Comparison of ENCODE assay signal across 20 cellular contexts in genomic region chr9:99287641-99288040, GRCh38.
DNase-seq lines count a peak whose midpoint lies in the region; ATAC-seq, FAIRE-seq and TF ChIP-seq lines count a peak whose summit lies in the region.
"Had no signal": no experiment of that assay in that cellular context is flagged by ENCODE, and none has a peak within 500 bp of the region (broad histone marks: within the 10 kb centered on the region; RNA-seq: fewer than 3 reads in every experiment).

No MANE protein-coding gene starts in this region.

- H3K4me2 ChIP-seq in IMR-90 (ENCODE audit: low read depth, low read length), result no peak overlapping the region
- H3K4me2 ChIP-seq: BLaER1 treated with 17β-estradiol and CSF1 and Interleukin-3, amounts not matched to agents 10 nM and 100 nM had no signal

- intact Hi-C loops in IMR-90 (cut with micrococcal nuclease), result no loop called here
- intact Hi-C loops in esophagus muscularis mucosa (cut with DNase I), result no loop called here
- intact Hi-C loops in thyroid gland (cut with DNase I), result no loop called here
- intact Hi-C loops in lower lobe of right lung (cut with DNase I), result no loop called here

- H3K4me3 ChIP-seq in IMR-90 (ENCODE audit: insufficient read depth, low read depth, low read length), result no peak overlapping the region
- H3K4me3 ChIP-seq in esophagus muscularis mucosa, result no peak overlapping the region
- H3K4me3 ChIP-seq in thyroid gland (replicated peaks in 1 of 3), result no peak overlapping the region
- no peak overlapping the region for H3K4me3 ChIP-seq in lower lobe of right lung
- H3K4me3 ChIP-seq: BLaER1 treated with 17β-estradiol and CSF1 and Interleukin-3, amounts not matched to agents 10 nM and 100 nM had no signal

- no peak overlapping the region for H3K56ac ChIP-seq in IMR-90 (ENCODE audit: extremely low read depth, insufficient read depth, low read length)

- peak; percentile 21 for FAIRE-seq in GM12892 (lab: Jason Lieb, UNC)
- FAIRE-seq: A204.1, D721Med, G401.6 had no signal

- TF ChIP-seq POLR2A in GM12892 (IDR thresholded peaks at IDR 0.05; ENCODE audit: low read depth, low read length) (no peak), IMR-90 (IDR thresholded peaks at IDR 0.05; ENCODE audit: low read depth, low read length) (no peak), esophagus muscularis mucosa (IDR thresholded peaks at IDR 0.05; ENCODE audit: low read depth) (no peak), thyroid gland (IDR thresholded peaks at IDR 0.05) (no peak)

- H3K4ac ChIP-seq in IMR-90 (ENCODE audit: low read depth, low read length), result no peak overlapping the region

- no peak overlapping the region for H2BK15ac ChIP-seq in IMR-90 (ENCODE audit: low read depth, low read length)

- 58% methylated on average over 2 of the region's 2 CpGs; no CpG with 5 or more reads in 1 of the 2 experiments for WGBS in IMR-90 (ENCODE audit: extremely low coverage in 2 of 2, insufficient read length in 1 of 2), 2 experiments
- 100% methylated on average over 2 of the region's 2 CpGs for WGBS in esophagus muscularis mucosa
- WGBS in thyroid gland, 2 donors, result 60 to 71% methylated on average over 2 of the region's 2 CpGs

- H3K9me3 ChIP-seq in IMR-90 (ENCODE audit: control insufficient read depth, insufficient read depth, low read length), result no peaks in the 10 kb centered on the region
- H3K9me3 ChIP-seq in esophagus muscularis mucosa, result no peaks in the 10 kb centered on the region
- no peaks in the 10 kb centered on the region for H3K9me3 ChIP-seq in thyroid gland
- H3K9me3 ChIP-seq in lower lobe of right lung, result no peaks in the 10 kb centered on the region
- H3K9me3 ChIP-seq: BLaER1 treated with 17β-estradiol and CSF1 and Interleukin-3, amounts not matched to agents 10 nM and 100 nM; Caco-2 had no signal

- no peaks in the 10 kb centered on the region for H4K20me1 ChIP-seq in IMR-90 (ENCODE audit: insufficient read depth, low read length)
- H4K20me1 ChIP-seq: BLaER1 treated with 17β-estradiol and CSF1 and Interleukin-3, amounts not matched to agents 10 nM and 100 nM had no signal

- CTCF ChIA-PET in IMR-90 (lab: Yijun Ruan, JAX), result interaction anchor here (0.7 kb wide), 1 partner anchor 527 kb away, joined by 3 read pairs; no protein-coding TSS in a partner anchor

- no TSS peak for BruUV-seq in IMR-90 (replicated peaks; lab: Mats Ljungman, UMichigan)

- ATAC-seq in IMR-90 (ENCODE audit: low read depth), result no peak
- no peak for ATAC-seq in GM18909 (IDR thresholded peaks at IDR 0.05; ENCODE audit: poor library complexity, unreplicated experiment)
- no peak for ATAC-seq in lower lobe of right lung
- ATAC-seq: CD8-positive, alpha-beta T cell had no signal

- peak overlapping the region; percentile 9 for H2AFZ ChIP-seq in IMR-90 (replicated peaks; ENCODE audit: low read length, poor library complexity)

- TF ChIP-seq RAD21 in IMR-90 (IDR thresholded peaks at IDR 0.05; ENCODE audit: low read length), result no peak

- POLR2A ChIA-PET in IMR-90 (lab: Charles Lee; ENCODE audit: unreplicated experiment), result no interaction called here

- H4K91ac ChIP-seq in IMR-90 (ENCODE audit: insufficient read depth, low read depth, low read length), result no peak overlapping the region

- H3K23ac ChIP-seq in IMR-90 (ENCODE audit: low read depth, low read length), result no peak overlapping the region

- DNase-seq in GM12892 (ENCODE audit: insufficient read length) (no peak), IMR-90 (no peak), esophagus muscularis mucosa (ENCODE audit: extremely low spot score) (peak; percentile 91), thyroid gland (no peak), lower lobe of right lung (no peak), H4 (ENCODE audit: low spot score) (no peak)
- DNase-seq: 8988T; ACHN; Caco-2; Calu3; CD4-positive, alpha-beta T cell; CD8-positive, alpha-beta T cell; DMS79 treated with DMSO at 0.1 percent for 48 hours; GF-D8 had no signal

- no peak overlapping the region for H2AK5ac ChIP-seq in IMR-90 (ENCODE audit: low read depth, low read length)

- H2AK9ac ChIP-seq in IMR-90 (replicated peaks; ENCODE audit: low read depth, low read length, poor library complexity), result no peak overlapping the region

- no peaks in the 10 kb centered on the region for H3K79me1 ChIP-seq in IMR-90 (ENCODE audit: low read depth in 1 of 2, low read length in 2 of 2)

- H3K36me3 ChIP-seq in IMR-90 (ENCODE audit: control insufficient read depth, insufficient read depth, low read length), result no peaks in the 10 kb centered on the region
- H3K36me3 ChIP-seq in esophagus muscularis mucosa, result no peaks in the 10 kb centered on the region
- no peaks in the 10 kb centered on the region for H3K36me3 ChIP-seq in thyroid gland
- no peaks in the 10 kb centered on the region for H3K36me3 ChIP-seq in lower lobe of right lung
- H3K36me3 ChIP-seq: BLaER1 treated with 17β-estradiol and CSF1 and Interleukin-3, amounts not matched to agents 10 nM and 100 nM had no signal

- dilution Hi-C loops in IMR-90 (cut with HindIII; ENCODE audit: low sequenced_read_pairs, unreplicated experiment), result no loop called here

- H3K9ac ChIP-seq in IMR-90 (ENCODE audit: low read depth, low read length), result no peak overlapping the region
- H3K9ac ChIP-seq: BLaER1 treated with 17β-estradiol and CSF1 and Interleukin-3, amounts not matched to agents 10 nM and 100 nM had no signal

- H3K18ac ChIP-seq in IMR-90 (ENCODE audit: low read depth, low read length), result no peak overlapping the region

- no peak for TF ChIP-seq EP300 in esophagus muscularis mucosa (IDR thresholded peaks at IDR 0.05)

- no peak overlapping the region for H2BK20ac ChIP-seq in IMR-90 (ENCODE audit: low read depth, low read length)

- no peak overlapping the region for H4K8ac ChIP-seq in IMR-90 (ENCODE audit: low read depth in 2 of 2, low read length in 2 of 2)

- no peak overlapping the region for H2BK120ac ChIP-seq in IMR-90 (ENCODE audit: low read depth, low read length)

- H3K4me1 ChIP-seq in IMR-90 (ENCODE audit: control insufficient read depth, insufficient read depth, low read length) (no peaks in the 10 kb centered on the region), esophagus muscularis mucosa (no peaks in the 10 kb centered on the region), thyroid gland (peaks cover 18 to 22% of the 10 kb centered on the region in 2 donors), lower lobe of right lung (no peaks in the 10 kb centered on the region)
- H3K4me1 ChIP-seq: BLaER1 treated with 17β-estradiol and CSF1 and Interleukin-3, amounts not matched to agents 10 nM and 100 nM; Caco-2 had no signal

- in situ Hi-C loops in IMR-90 (cut with MboI; ENCODE audit: low sequenced_read_pairs), result no loop called here

- TF ChIP-seq CTCF in IMR-90 (conservative IDR thresholded peaks at IDR 0.05; ENCODE audit: low read depth, low read length), result no peak
- TF ChIP-seq CTCF in esophagus muscularis mucosa (IDR thresholded peaks at IDR 0.05), result no peak
- no peak for TF ChIP-seq CTCF in thyroid gland (IDR thresholded peaks at IDR 0.05)
- TF ChIP-seq CTCF in lower lobe of right lung (IDR thresholded peaks at IDR 0.05), result no peak

- no peak overlapping the region for H3K14ac ChIP-seq in IMR-90 (replicated peaks; ENCODE audit: low read depth, low read length)

- H3K9me1 ChIP-seq in IMR-90 (ENCODE audit: insufficient read depth, low read length), result no peaks in the 10 kb centered on the region

- no peak overlapping the region for H3K27ac ChIP-seq in IMR-90 (ENCODE audit: insufficient read depth, low read length)
- H3K27ac ChIP-seq in esophagus muscularis mucosa (replicated peaks in 1 of 4), result no peak overlapping the region
- H3K27ac ChIP-seq in thyroid gland, result peak overlapping the region; percentile 14 to 32 (median 20)
- no peak overlapping the region for H3K27ac ChIP-seq in lower lobe of right lung
- H3K27ac ChIP-seq: BLaER1 treated with 17β-estradiol and CSF1 and Interleukin-3, amounts not matched to agents 10 nM and 100 nM; C4-2B had no signal

- H4K5ac ChIP-seq in IMR-90 (ENCODE audit: low read depth, low read length), result no peak overlapping the region

- H3K27me3 ChIP-seq in IMR-90 (ENCODE audit: control insufficient read depth, insufficient read depth, low read length) (peaks cover 26% of the 10 kb centered on the region), esophagus muscularis mucosa (no peaks in the 10 kb centered on the region), thyroid gland (no peaks in the 10 kb centered on the region), lower lobe of right lung (ENCODE audit: low read depth) (no peaks in the 10 kb centered on the region)
- H3K27me3 ChIP-seq: BLaER1 treated with 17β-estradiol and CSF1 and Interleukin-3, amounts not matched to agents 10 nM and 100 nM had no signal

- H2BK5ac ChIP-seq in IMR-90 (ENCODE audit: low read depth, low read length, poor library complexity, severe bottlenecking), result no peak overlapping the region

TF ChIP-seq in IMR-90, 13 proteins besides CTCF, POLR2A, EP300 and RAD21:
- no peak for TF ChIP-seq BHLHE40 (IDR thresholded peaks at IDR 0.05; ENCODE audit: low read depth, low read length)
- no peak for TF ChIP-seq MAFK (IDR thresholded peaks at IDR 0.05; ENCODE audit: low read depth, low read length)
- TF ChIP-seq CHD1 (IDR thresholded peaks at IDR 0.05; ENCODE audit: low read depth, low read length), result no peak
- no peak for TF ChIP-seq RCOR1 (IDR thresholded peaks at IDR 0.05; ENCODE audit: insufficient replicate concordance, low read length)

Comparison
In these comparisons a context has a peak if more than half of its experiments do, and no peak if none do; other contexts are left out.
1. H3K27ac ChIP-seq: peak in thyroid gland (3 of 3); none in IMR-90 (single experiment), esophagus muscularis mucosa (0 of 4) and lower lobe of right lung (single experiment).